1 cellular context compared by ENCODE assay signal in the genomic region with DNA sequence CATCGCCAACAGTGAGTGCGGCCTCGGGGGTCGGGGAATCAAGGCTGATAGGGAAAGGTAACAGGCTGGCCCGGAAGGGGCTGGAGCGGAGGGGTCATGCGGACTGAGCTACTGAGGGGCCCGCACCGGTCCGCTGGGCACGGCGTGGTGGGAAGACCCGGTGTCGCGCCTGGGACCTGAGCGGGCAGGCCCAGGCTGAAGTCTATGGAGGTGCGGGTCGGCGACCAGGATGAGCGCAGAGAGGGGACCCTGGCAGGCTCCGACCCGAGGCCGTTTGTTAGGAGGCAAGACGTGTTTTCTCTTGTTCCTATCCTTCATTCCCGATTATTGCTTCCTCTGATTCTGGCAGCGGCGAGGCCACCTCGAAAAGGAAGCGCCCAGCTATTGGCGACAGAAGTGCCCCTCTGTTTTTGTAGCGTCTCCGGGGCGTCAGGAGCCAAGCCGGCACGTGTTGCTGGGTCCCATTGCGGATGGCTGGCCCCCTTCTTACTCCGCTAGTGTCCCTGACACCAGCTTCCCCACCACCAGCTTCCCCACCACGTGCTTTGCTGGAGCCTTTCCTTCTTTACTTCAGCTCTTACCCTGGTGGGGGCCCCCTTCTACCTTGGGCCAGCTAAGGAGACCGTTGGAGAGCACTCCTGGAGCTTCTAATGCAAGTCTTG.
TF ChIP-seq lines count a peak whose summit lies in the region.

No MANE protein-coding gene starts in this region.

TF ChIP-seq in K562, 482 proteins besides CTCF, POLR2A, EP300 and RAD21 (continued from another document and continues in another):
- no peak for TF ChIP-seq GTF2F1 (IDR thresholded peaks at IDR 0.05; ENCODE audit: low read depth, low read length)
- no peak for TF ChIP-seq NEUROD1 (IDR thresholded peaks at IDR 0.05; ENCODE audit: borderline replicate concordance, low read depth, low read length, partially characterized antibody)
- TF ChIP-seq EP400 (IDR thresholded peaks at IDR 0.05) = peak; percentile 60
- no peak for TF ChIP-seq ZC3H8 (IDR thresholded peaks at IDR 0.05)
- no peak for TF ChIP-seq PCBP1 (IDR thresholded peaks at IDR 0.05; ENCODE audit: low read depth, low read length, poor library complexity, severe bottlenecking)
- TF ChIP-seq ZNF12 (CRISPR knock-in tag; IDR thresholded peaks at IDR 0.05) = no peak
- TF ChIP-seq, protein P1, sequence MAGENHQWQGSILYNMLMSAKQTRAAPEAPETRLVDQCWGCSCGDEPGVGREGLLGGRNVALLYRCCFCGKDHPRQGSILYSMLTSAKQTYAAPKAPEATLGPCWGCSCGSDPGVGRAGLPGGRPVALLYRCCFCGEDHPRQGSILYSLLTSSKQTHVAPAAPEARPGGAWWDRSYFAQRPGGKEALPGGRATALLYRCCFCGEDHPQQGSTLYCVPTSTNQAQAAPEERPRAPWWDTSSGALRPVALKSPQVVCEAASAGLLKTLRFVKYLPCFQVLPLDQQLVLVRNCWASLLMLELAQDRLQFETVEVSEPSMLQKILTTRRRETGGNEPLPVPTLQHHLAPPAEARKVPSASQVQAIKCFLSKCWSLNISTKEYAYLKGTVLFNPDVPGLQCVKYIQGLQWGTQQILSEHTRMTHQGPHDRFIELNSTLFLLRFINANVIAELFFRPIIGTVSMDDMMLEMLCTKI (IDR thresholded peaks at IDR 0.05; ENCODE audit: partially characterized antibody) = no peak
- TF ChIP-seq HIVEP1 (CRISPR knock-in tag; IDR thresholded peaks at IDR 0.05) = no peak
- TF ChIP-seq BMI1 (IDR thresholded peaks at IDR 0.05; ENCODE audit: low read length) = no peak
- no peak for TF ChIP-seq SPI1 (IDR thresholded peaks at IDR 0.05; ENCODE audit: borderline replicate concordance, low read depth, low read length)
- no peak for TF ChIP-seq BRD4 (IDR thresholded peaks at IDR 0.05)
- TF ChIP-seq KDM1A (IDR thresholded peaks at IDR 0.05) = no peak
- TF ChIP-seq, protein P2, sequence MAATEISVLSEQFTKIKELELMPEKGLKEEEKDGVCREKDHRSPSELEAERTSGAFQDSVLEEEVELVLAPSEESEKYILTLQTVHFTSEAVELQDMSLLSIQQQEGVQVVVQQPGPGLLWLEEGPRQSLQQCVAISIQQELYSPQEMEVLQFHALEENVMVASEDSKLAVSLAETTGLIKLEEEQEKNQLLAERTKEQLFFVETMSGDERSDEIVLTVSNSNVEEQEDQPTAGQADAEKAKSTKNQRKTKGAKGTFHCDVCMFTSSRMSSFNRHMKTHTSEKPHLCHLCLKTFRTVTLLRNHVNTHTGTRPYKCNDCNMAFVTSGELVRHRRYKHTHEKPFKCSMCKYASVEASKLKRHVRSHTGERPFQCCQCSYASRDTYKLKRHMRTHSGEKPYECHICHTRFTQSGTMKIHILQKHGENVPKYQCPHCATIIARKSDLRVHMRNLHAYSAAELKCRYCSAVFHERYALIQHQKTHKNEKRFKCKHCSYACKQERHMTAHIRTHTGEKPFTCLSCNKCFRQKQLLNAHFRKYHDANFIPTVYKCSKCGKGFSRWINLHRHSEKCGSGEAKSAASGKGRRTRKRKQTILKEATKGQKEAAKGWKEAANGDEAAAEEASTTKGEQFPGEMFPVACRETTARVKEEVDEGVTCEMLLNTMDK (IDR thresholded peaks at IDR 0.05; ENCODE audit: borderline replicate concordance, insufficient read depth, low read depth, low read length, poor library complexity, severe bottlenecking) = peak; percentile 60
- TF ChIP-seq CEBPG (CRISPR knock-in tag; IDR thresholded peaks at IDR 0.05) = peak; percentile 1; the same call in 1 of the 2 replicates
- TF ChIP-seq CEBPG (tag; conservative IDR thresholded peaks at IDR 0.05 in 1 of 2, IDR thresholded peaks at IDR 0.05 in 1 of 2) = no peak
- TF ChIP-seq NR4A1 (CRISPR knock-in tag; IDR thresholded peaks at IDR 0.05) = no peak
- TF ChIP-seq NR4A1 (tag; IDR thresholded peaks at IDR 0.05) = no peak
- TF ChIP-seq ILF3 (IDR thresholded peaks at IDR 0.05; ENCODE audit: borderline replicate concordance) = no peak
- 0 out of 2 replicates have a peak, but pooled peaks have one; percentile 20 for TF ChIP-seq RB1 (IDR thresholded peaks at IDR 0.05; ENCODE audit: low read depth)
- TF ChIP-seq HDAC2 (IDR thresholded peaks at IDR 0.05) = no peak
- no peak for TF ChIP-seq ZNF695 (CRISPR knock-in tag; IDR thresholded peaks at IDR 0.05)
- TF ChIP-seq ZNF140 (CRISPR knock-in tag; IDR thresholded peaks at IDR 0.05) = no peak
- no peak for TF ChIP-seq HMG20B (CRISPR knock-in tag; IDR thresholded peaks at IDR 0.05)
- no peak for TF ChIP-seq TRIM28 (IDR thresholded peaks at IDR 0.05)
- TF ChIP-seq ZNF778 (CRISPR knock-in tag; IDR thresholded peaks at IDR 0.05) = no peak
- TF ChIP-seq, protein P3, sequence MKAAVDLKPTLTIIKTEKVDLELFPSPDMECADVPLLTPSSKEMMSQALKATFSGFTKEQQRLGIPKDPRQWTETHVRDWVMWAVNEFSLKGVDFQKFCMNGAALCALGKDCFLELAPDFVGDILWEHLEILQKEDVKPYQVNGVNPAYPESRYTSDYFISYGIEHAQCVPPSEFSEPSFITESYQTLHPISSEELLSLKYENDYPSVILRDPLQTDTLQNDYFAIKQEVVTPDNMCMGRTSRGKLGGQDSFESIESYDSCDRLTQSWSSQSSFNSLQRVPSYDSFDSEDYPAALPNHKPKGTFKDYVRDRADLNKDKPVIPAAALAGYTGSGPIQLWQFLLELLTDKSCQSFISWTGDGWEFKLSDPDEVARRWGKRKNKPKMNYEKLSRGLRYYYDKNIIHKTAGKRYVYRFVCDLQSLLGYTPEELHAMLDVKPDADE (conservative IDR thresholded peaks at IDR 0.05; ENCODE audit: control insufficient read depth, low read depth, low read length) = peak; percentile 56; the same call in 1 of the 2 replicates
- TF ChIP-seq KAT8 (IDR thresholded peaks at IDR 0.05; ENCODE audit: low read depth) = no peak
- TF ChIP-seq HNRNPL (IDR thresholded peaks at IDR 0.05; ENCODE audit: low read depth, low read length) = no peak
- TF ChIP-seq ZBTB7A (IDR thresholded peaks at IDR 0.05; ENCODE audit: borderline replicate concordance, control insufficient read depth, low read depth, low read length) = no peak; the same call in 1 of the 2 replicates
- no peak for TF ChIP-seq NFE2 (IDR thresholded peaks at IDR 0.05; ENCODE audit: low read depth)
- TF ChIP-seq ZNF444 (CRISPR knock-in tag; IDR thresholded peaks at IDR 0.05) = no peak
- no peak for TF ChIP-seq ZNF175 (CRISPR knock-in tag; IDR thresholded peaks at IDR 0.05; ENCODE audit: low read depth)
- no peak for TF ChIP-seq BRF1 (IDR thresholded peaks at IDR 0.05; ENCODE audit: borderline replicate concordance, extremely low read depth, insufficient read length)
- TF ChIP-seq, protein P4, sequence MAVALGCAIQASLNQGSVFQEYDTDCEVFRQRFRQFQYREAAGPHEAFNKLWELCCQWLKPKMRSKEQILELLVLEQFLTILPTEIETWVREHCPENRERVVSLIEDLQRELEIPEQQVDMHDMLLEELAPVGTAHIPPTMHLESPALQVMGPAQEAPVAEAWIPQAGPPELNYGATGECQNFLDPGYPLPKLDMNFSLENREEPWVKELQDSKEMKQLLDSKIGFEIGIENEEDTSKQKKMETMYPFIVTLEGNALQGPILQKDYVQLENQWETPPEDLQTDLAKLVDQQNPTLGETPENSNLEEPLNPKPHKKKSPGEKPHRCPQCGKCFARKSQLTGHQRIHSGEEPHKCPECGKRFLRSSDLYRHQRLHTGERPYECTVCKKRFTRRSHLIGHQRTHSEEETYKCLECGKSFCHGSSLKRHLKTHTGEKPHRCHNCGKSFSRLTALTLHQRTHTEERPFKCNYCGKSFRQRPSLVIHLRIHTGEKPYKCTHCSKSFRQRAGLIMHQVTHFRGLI (CRISPR knock-in tag; IDR thresholded peaks at IDR 0.05) = no peak
- no peak for TF ChIP-seq NR2F6 (CRISPR knock-in tag; IDR thresholded peaks at IDR 0.05)
- TF ChIP-seq MTF1 (CRISPR knock-in tag; IDR thresholded peaks at IDR 0.05; ENCODE audit: borderline replicate concordance) = no peak
- no peak for TF ChIP-seq MCM5 (IDR thresholded peaks at IDR 0.05; ENCODE audit: low read depth)
- TF ChIP-seq, protein P5, sequence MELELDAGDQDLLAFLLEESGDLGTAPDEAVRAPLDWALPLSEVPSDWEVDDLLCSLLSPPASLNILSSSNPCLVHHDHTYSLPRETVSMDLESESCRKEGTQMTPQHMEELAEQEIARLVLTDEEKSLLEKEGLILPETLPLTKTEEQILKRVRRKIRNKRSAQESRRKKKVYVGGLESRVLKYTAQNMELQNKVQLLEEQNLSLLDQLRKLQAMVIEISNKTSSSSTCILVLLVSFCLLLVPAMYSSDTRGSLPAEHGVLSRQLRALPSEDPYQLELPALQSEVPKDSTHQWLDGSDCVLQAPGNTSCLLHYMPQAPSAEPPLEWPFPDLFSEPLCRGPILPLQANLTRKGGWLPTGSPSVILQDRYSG (tag; conservative IDR thresholded peaks at IDR 0.05; ENCODE audit: low read depth) = no peak; the same call in 1 of the 2 replicates
- TF ChIP-seq EWSR1 (IDR thresholded peaks at IDR 0.05; ENCODE audit: borderline replicate concordance, low read depth, partially characterized antibody) = no peak
- TF ChIP-seq, protein P6, sequence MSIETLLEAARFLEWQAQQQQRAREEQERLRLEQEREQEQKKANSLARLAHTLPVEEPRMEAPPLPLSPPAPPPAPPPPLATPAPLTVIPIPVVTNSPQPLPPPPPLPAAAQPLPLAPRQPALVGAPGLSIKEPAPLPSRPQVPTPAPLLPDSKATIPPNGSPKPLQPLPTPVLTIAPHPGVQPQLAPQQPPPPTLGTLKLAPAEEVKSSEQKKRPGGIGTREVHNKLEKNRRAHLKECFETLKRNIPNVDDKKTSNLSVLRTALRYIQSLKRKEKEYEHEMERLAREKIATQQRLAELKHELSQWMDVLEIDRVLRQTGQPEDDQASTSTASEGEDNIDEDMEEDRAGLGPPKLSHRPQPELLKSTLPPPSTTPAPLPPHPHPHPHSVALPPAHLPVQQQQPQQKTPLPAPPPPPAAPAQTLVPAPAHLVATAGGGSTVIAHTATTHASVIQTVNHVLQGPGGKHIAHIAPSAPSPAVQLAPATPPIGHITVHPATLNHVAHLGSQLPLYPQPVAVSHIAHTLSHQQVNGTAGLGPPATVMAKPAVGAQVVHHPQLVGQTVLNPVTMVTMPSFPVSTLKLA (conservative IDR thresholded peaks at IDR 0.05) = peak; percentile 92 to 95
- TF ChIP-seq, protein P7, sequence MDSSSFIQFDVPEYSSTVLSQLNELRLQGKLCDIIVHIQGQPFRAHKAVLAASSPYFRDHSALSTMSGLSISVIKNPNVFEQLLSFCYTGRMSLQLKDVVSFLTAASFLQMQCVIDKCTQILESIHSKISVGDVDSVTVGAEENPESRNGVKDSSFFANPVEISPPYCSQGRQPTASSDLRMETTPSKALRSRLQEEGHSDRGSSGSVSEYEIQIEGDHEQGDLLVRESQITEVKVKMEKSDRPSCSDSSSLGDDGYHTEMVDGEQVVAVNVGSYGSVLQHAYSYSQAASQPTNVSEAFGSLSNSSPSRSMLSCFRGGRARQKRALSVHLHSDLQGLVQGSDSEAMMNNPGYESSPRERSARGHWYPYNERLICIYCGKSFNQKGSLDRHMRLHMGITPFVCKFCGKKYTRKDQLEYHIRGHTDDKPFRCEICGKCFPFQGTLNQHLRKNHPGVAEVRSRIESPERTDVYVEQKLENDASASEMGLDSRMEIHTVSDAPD (CRISPR knock-in tag; IDR thresholded peaks at IDR 0.05) = no peak
- TF ChIP-seq MEF2A (IDR thresholded peaks at IDR 0.05; ENCODE audit: control insufficient read depth, low read depth, low read length) = no peak
- TF ChIP-seq BHLHE40 (IDR thresholded peaks at IDR 0.05; ENCODE audit: low read length) = peak; percentile 57; the same call in 1 of the 2 replicates
- no peak for TF ChIP-seq ZNF217 (CRISPR knock-in tag; IDR thresholded peaks at IDR 0.05)
- no peak for TF ChIP-seq SIRT6 (IDR thresholded peaks at IDR 0.05; ENCODE audit: low read depth, low read length)
- TF ChIP-seq, protein P8, sequence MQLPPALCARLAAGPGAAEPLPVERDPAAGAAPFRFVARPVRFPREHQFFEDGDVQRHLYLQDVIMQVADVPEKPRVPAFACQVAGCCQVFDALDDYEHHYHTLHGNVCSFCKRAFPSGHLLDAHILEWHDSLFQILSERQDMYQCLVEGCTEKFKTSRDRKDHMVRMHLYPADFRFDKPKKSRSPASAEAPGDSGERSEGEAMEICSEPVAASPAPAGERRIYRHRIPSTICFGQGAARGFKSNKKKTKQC (CRISPR knock-in tag; IDR thresholded peaks at IDR 0.05) = peak; percentile 14; the same call in 1 of the 2 replicates
- no peak for TF ChIP-seq GATA2 (CRISPR knock-in tag; IDR thresholded peaks at IDR 0.05)
- no peak for TF ChIP-seq FOSL1 (tag; conservative IDR thresholded peaks at IDR 0.05)
- peak; percentile 17 for TF ChIP-seq CCNT2 (IDR thresholded peaks at IDR 0.05; ENCODE audit: borderline replicate concordance, extremely low read depth, insufficient read length, low read depth, low read length)
- TF ChIP-seq HDAC3 (IDR thresholded peaks at IDR 0.05; ENCODE audit: borderline replicate concordance, partially characterized antibody) = no peak
- 0 out of 2 replicates have a peak, but pooled peaks have one; percentile 34 for TF ChIP-seq RNF2 (IDR thresholded peaks at IDR 0.05)
- no peak for TF ChIP-seq NFXL1 (CRISPR knock-in tag; IDR thresholded peaks at IDR 0.05)
- TF ChIP-seq ZNF57 (CRISPR knock-in tag; IDR thresholded peaks at IDR 0.05) = no peak
- TF ChIP-seq, protein P9, sequence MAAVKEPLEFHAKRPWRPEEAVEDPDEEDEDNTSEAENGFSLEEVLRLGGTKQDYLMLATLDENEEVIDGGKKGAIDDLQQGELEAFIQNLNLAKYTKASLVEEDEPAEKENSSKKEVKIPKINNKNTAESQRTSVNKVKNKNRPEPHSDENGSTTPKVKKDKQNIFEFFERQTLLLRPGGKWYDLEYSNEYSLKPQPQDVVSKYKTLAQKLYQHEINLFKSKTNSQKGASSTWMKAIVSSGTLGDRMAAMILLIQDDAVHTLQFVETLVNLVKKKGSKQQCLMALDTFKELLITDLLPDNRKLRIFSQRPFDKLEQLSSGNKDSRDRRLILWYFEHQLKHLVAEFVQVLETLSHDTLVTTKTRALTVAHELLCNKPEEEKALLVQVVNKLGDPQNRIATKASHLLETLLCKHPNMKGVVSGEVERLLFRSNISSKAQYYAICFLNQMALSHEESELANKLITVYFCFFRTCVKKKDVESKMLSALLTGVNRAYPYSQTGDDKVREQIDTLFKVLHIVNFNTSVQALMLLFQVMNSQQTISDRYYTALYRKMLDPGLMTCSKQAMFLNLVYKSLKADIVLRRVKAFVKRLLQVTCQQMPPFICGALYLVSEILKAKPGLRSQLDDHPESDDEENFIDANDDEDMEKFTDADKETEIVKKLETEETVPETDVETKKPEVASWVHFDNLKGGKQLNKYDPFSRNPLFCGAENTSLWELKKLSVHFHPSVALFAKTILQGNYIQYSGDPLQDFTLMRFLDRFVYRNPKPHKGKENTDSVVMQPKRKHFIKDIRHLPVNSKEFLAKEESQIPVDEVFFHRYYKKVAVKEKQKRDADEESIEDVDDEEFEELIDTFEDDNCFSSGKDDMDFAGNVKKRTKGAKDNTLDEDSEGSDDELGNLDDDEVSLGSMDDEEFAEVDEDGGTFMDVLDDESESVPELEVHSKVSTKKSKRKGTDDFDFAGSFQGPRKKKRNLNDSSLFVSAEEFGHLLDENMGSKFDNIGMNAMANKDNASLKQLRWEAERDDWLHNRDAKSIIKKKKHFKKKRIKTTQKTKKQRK (IDR thresholded peaks at IDR 0.05; ENCODE audit: borderline replicate concordance, low read depth, low read length) = no peak
- TF ChIP-seq KAT2B (IDR thresholded peaks at IDR 0.05; ENCODE audit: low read depth, low read length) = no peak
- TF ChIP-seq FOXJ3 (CRISPR knock-in tag; IDR thresholded peaks at IDR 0.05) = no peak
